Comparison of ENCODE assay signal across 1 cellular context in the genomic region with DNA sequence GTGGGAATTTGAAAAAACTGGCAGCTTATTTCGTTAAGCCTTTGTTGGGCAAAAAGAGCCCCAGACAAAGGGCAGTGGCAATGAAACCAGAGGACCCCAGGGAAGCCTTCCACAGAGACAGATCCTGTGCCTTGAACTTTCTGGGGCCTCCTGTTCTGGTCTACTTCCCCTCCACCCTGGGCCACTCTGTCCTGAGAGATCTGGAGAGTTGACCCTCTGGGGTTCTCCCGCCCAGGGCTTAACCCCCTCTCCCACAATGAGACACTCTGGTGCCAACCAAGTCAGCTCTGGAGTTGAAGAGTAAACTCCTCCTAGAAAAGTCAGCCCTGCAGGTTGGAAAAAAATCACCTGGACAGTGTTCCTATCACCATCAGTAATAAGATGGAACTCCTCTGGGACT.
TF ChIP-seq lines count a peak whose summit lies in the region.

No MANE protein-coding gene starts in this region.

TF ChIP-seq in IMR-90, 13 proteins besides CTCF, POLR2A, EP300 and RAD21:
- no peak for TF ChIP-seq RFX5 (IDR thresholded peaks at IDR 0.05; ENCODE audit: low read depth, low read length)
- TF ChIP-seq BHLHE40 (IDR thresholded peaks at IDR 0.05; ENCODE audit: low read depth, low read length): no peak
- no peak for TF ChIP-seq RCOR1 (IDR thresholded peaks at IDR 0.05; ENCODE audit: insufficient replicate concordance, low read length)
- TF ChIP-seq CEBPB (IDR thresholded peaks at IDR 0.05; ENCODE audit: low read depth, low read length): no peak
- no peak for TF ChIP-seq SMC3 (IDR thresholded peaks at IDR 0.05; ENCODE audit: low read depth, low read length)
- TF ChIP-seq, protein P1, sequence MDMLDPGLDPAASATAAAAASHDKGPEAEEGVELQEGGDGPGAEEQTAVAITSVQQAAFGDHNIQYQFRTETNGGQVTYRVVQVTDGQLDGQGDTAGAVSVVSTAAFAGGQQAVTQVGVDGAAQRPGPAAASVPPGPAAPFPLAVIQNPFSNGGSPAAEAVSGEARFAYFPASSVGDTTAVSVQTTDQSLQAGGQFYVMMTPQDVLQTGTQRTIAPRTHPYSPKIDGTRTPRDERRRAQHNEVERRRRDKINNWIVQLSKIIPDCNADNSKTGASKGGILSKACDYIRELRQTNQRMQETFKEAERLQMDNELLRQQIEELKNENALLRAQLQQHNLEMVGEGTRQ (IDR thresholded peaks at IDR 0.05; ENCODE audit: low read depth, low read length): no peak
- TF ChIP-seq NFE2L2 (IDR thresholded peaks at IDR 0.05; ENCODE audit: low read depth, low read length): no peak
- TF ChIP-seq MXI1 (IDR thresholded peaks at IDR 0.05; ENCODE audit: borderline replicate concordance, low read depth, low read length): no peak
- TF ChIP-seq MAFK (IDR thresholded peaks at IDR 0.05; ENCODE audit: low read depth, low read length): no peak
- TF ChIP-seq FOS (IDR thresholded peaks at IDR 0.05; ENCODE audit: low read depth, low read length): no peak
- no peak for TF ChIP-seq CHD1 (IDR thresholded peaks at IDR 0.05; ENCODE audit: low read depth, low read length)
- TF ChIP-seq MAZ (IDR thresholded peaks at IDR 0.05; ENCODE audit: borderline replicate concordance, low read depth, low read length): no peak
- TF ChIP-seq, protein P2, sequence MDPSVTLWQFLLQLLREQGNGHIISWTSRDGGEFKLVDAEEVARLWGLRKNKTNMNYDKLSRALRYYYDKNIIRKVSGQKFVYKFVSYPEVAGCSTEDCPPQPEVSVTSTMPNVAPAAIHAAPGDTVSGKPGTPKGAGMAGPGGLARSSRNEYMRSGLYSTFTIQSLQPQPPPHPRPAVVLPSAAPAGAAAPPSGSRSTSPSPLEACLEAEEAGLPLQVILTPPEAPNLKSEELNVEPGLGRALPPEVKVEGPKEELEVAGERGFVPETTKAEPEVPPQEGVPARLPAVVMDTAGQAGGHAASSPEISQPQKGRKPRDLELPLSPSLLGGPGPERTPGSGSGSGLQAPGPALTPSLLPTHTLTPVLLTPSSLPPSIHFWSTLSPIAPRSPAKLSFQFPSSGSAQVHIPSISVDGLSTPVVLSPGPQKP (IDR thresholded peaks at IDR 0.05; ENCODE audit: borderline replicate concordance, low read depth, low read length): no peak
TF ChIP-seq in IMR-90: peak in this region for 0.
